ENCODE assay signal across 9 cellular contexts in genomic region chr7:28151965-28152364, GRCh38. TPM values are rescaled to one million over a fixed set of nuclear protein-coding genes. Genes with fewer than 3 reads are reported as not detected.
DNase-seq lines count a peak whose midpoint lies in the region; ATAC-seq, FAIRE-seq and TF ChIP-seq lines count a peak whose summit lies in the region.
"Had no signal": no experiment of that assay in that cellular context is flagged by ENCODE, and none has a peak within 500 bp of the region (broad histone marks: within the 10 kb centered on the region; RNA-seq: fewer than 3 reads in every experiment).

No MANE protein-coding gene starts in this region.

- peak overlapping the region; percentile 32 for H3K27ac Mint-ChIP-seq in T-helper 1 cell treated with Interleukin-12 subunit alpha and Interleukin-12 subunit beta and Interleukin-4 antibody, amounts not matched to agents 30 μg/mL and 1 μg/mL, for 36 hours
- no peak overlapping the region for H3K27ac Mint-ChIP-seq in nephron progenitor cell

- DNase-seq in EH (ENCODE audit: low read depth) = peak; percentile 85
- peak; percentile 72 for DNase-seq in glomerular endothelial cell (ENCODE audit: extremely low read depth, low read depth, low spot score)
- no peak for DNase-seq in NCI-H446 treated with DMSO at 0.1 percent for 48 hours (lab: John Stamatoyannopoulos, UW)
- DNase-seq in RCC 7860 (ENCODE audit: low spot score) = no peak
- DNase-seq in left cardiac atrium = no peak
- DNase-seq in nephron progenitor cell = no peak
- DNase-seq: NCI-H510A treated with DMSO at 0.1 percent for 48 hours had no signal

- H3K9me3 Mint-ChIP-seq in T-helper 1 cell treated with Interleukin-12 subunit alpha and Interleukin-12 subunit beta and Interleukin-4 antibody, amounts not matched to agents 30 μg/mL and 1 μg/mL, for 36 hours = no peaks in the 10 kb centered on the region
- no peaks in the 10 kb centered on the region for H3K9me3 Mint-ChIP-seq in nephron progenitor cell

- intact Hi-C loops in left cardiac atrium (cut with DNase I) = no loop called here

- FAIRE-seq in RCC 7860 (lab: Jason Lieb, UNC) = no peak

- H3K4me1 Mint-ChIP-seq in T-helper 1 cell treated with Interleukin-12 subunit alpha and Interleukin-12 subunit beta and Interleukin-4 antibody, amounts not matched to agents 30 μg/mL and 1 μg/mL, for 36 hours (ENCODE audit: low read depth) = peaks cover 32% of the 10 kb centered on the region
- peaks cover 23% of the 10 kb centered on the region for H3K4me1 Mint-ChIP-seq in nephron progenitor cell

- peaks cover 8% of the 10 kb centered on the region for H3K27me3 Mint-ChIP-seq in T-helper 1 cell treated with Interleukin-12 subunit alpha and Interleukin-12 subunit beta and Interleukin-4 antibody, amounts not matched to agents 30 μg/mL and 1 μg/mL, for 36 hours (ENCODE audit: low read depth)
- peaks cover 4% of the 10 kb centered on the region for H3K27me3 Mint-ChIP-seq in nephron progenitor cell (ENCODE audit: low read depth, poor library complexity)

- no peaks in the 10 kb centered on the region for H3K36me3 Mint-ChIP-seq in T-helper 1 cell treated with Interleukin-12 subunit alpha and Interleukin-12 subunit beta and Interleukin-4 antibody, amounts not matched to agents 30 μg/mL and 1 μg/mL, for 36 hours (ENCODE audit: low read depth)
- H3K36me3 Mint-ChIP-seq in nephron progenitor cell (ENCODE audit: low read depth) = no peaks in the 10 kb centered on the region

- ATAC-seq in GM21717 (IDR thresholded peaks at IDR 0.05; ENCODE audit: unreplicated experiment) = peak; percentile 32
- no peak for ATAC-seq in left cardiac atrium

- H3K4me3 Mint-ChIP-seq in T-helper 1 cell treated with Interleukin-12 subunit alpha and Interleukin-12 subunit beta and Interleukin-4 antibody, amounts not matched to agents 30 μg/mL and 1 μg/mL, for 36 hours = no peak overlapping the region
- no peak overlapping the region for H3K4me3 Mint-ChIP-seq in nephron progenitor cell

- no peak for TF ChIP-seq CTCF in nephron progenitor cell (IDR thresholded peaks at IDR 0.05)

RNA-seq across cellular contexts. Expression of gene JAZF1, which starts 28.6 kb away (rescaled TPM):
- total RNA-seq in glomerular endothelial cell (7.3 and 8.9 TPM in 2 replicates), left cardiac atrium (10 to 100 TPM; 20.0 to 21.3 TPM)

Comparison
In these comparisons a context has a peak if more than half of its experiments do, and no peak if none do; other contexts are left out.
1. DNase-seq: peak in EH (single experiment) and glomerular endothelial cell (single experiment); none in NCI-H446 treated with DMSO at 0.1 percent for 48 hours (single experiment), RCC 7860 (single experiment), left cardiac atrium (single experiment) and nephron progenitor cell (single experiment).